ENCODE assay signal across 1 cellular context in the genomic region with DNA sequence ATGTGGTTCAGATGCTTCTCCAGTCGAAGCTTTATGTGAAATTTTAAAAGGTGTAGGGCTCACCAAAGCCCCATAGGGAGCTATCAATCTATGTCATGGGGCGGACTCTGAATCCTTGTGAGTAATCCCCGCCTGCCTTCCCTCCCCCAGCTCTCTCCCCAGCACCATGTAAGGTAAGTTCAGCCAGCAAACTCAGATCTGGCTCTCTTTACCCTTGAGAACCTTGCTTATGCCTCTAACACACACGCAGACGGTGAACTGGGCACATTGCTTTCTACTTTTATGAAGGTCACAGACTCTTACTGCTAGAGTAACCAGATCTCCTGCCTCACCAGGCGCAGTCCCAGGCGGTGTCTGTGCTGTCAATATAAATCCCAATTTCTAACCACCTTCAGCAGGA.
TF ChIP-seq lines count a peak whose summit lies in the region.

No MANE protein-coding gene starts in this region.

TF ChIP-seq in HepG2, 621 proteins besides CTCF, POLR2A, EP300 and RAD21 (continued from another document):
- TF ChIP-seq, protein P1, sequence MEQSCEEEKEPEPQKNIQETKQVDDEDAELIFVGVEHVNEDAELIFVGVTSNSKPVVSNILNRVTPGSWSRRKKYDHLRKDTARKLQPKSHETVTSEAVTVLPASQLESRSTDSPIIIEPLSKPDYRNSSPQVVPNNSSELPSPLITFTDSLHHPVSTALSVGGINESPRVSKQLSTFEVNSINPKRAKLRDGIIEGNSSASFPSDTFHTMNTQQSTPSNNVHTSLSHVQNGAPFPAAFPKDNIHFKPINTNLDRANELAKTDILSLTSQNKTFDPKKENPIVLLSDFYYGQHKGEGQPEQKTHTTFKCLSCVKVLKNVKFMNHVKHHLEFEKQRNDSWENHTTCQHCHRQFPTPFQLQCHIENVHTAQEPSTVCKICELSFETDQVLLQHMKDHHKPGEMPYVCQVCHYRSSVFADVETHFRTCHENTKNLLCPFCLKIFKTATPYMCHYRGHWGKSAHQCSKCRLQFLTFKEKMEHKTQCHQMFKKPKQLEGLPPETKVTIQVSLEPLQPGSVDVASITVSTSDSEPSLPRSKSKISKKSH (CRISPR knock-in tag; IDR thresholded peaks at IDR 0.05; ENCODE audit: borderline replicate concordance) = no peak
- no peak for TF ChIP-seq KLF13 (CRISPR knock-in tag; IDR thresholded peaks at IDR 0.05)
- TF ChIP-seq RAD51 (IDR thresholded peaks at IDR 0.05; ENCODE audit: borderline replicate concordance) = no peak
